Comparison of ENCODE assay signal across 8 cellular contexts in the genomic region with DNA sequence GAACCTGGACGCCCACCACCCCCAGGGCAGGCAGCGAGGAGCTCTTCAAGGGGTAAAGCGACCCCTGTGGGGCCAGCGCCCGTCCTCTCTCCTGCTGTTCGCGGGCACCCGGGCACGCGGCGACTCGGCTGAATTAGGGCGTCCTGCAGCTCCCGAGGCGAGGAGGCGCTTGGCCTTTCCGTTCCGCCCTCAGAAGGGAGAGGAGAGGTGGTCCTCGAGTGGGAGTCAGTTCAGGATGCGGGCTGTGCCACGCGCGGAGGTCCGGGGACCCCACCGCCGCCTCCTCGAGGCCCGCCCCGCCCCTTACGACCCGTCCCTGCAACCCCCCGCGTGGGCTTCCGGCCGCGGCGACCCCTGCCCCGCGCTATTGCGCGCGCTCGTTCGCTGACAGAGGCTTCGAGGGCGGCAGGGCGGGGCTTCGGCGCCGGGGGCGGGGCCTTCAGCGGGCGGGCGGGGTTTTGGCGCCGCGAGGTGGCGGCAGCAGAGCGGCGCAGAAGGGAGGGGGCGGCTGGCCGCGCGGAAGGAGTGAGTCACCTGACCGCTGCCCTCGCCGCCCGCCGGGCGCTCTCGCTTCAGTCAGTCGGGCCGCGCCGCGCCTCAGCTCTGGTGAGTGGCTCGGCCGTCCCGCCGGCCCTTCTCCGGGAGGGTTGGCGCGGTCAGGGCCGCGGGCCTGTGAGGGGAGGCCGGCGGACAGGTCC. TPM values are rescaled to one million over a fixed set of nuclear protein-coding genes. Genes with fewer than 3 reads are reported as not detected.
DNase-seq lines count a peak whose midpoint lies in the region; ATAC-seq and TF ChIP-seq lines count a peak whose summit lies in the region.

Gene BACH1 (plus strand): TSS at position 575 of the 698 bp plus-strand sequence. CDS start 22,359 bp downstream, outside the sequence.

- peaks cover 44% of the 10 kb centered on the region for H3K79me2 ChIP-seq in PC-3 (ENCODE audit: low read length)

- H3K4me2 ChIP-seq in PC-3 (ENCODE audit: low read length), result peak within 1 kb of the TSS; percentile 92

- H3K27ac ChIP-seq in PC-3 (ENCODE audit: low read length), result peak within 1 kb of the TSS; percentile 51

- ATAC-seq in GM21528 (IDR thresholded peaks at IDR 0.05; ENCODE audit: low FRiP score, unreplicated experiment) (peak; percentile 60), PC-3 (peak; percentile 81)

- no TSS peak for BruUV-seq in PC-3 (replicated peaks; lab: Mats Ljungman, UMichigan)

- in situ Hi-C loops in KBM-7 (cut with MboI; ENCODE audit: low pct_unique_long_range_greater_than_20kb, low sequenced_read_pairs), result no loop called here

- H3K4me1 ChIP-seq in PC-3 (ENCODE audit: insufficient read depth, low read length), result peaks cover 40% of the 10 kb centered on the region
- peaks cover 16% of the 10 kb centered on the region for H3K4me1 ChIP-seq in mucosa of stomach (ENCODE audit: control insufficient read depth, insufficient read depth, low read length)

- no peaks in the 10 kb centered on the region for H3K9me3 ChIP-seq in PC-3 (ENCODE audit: low read length)
- H3K9me3 ChIP-seq in mucosa of stomach (ENCODE audit: control insufficient read depth, low read length), result no peaks in the 10 kb centered on the region

- DNase-seq in D341Med (ENCODE audit: low spot score) (peak; percentile 98), KBM-7 (peak; percentile 80), PC-3 (peak; percentile 92), activated T-cell treated with anti-CD3 and anti-CD28 coated beads for 48 hours (ENCODE audit: low read depth) (peak; percentile 89), epithelial cell of proximal tubule (ENCODE audit: low read depth) (no peak)
- peak; percentile 82 to 83 for DNase-seq in stimulated activated CD8-positive, alpha-beta memory T cell treated with anti-CD3 and anti-CD28 coated beads, Interleukin-7, amount 100 ng/mL, for 1 hour (ENCODE audit: low read depth in 2 of 2)

- H3K9me2 ChIP-seq in PC-3 (replicated peaks; ENCODE audit: low read length), result no peaks in the 10 kb centered on the region

- H3K27me3 ChIP-seq in PC-3 (ENCODE audit: low read length) (no peaks in the 10 kb centered on the region), mucosa of stomach (ENCODE audit: control insufficient read depth, insufficient read depth, low read length) (no peaks in the 10 kb centered on the region)

- POLR2A ChIA-PET in PC-3 (lab: Charles Lee; ENCODE audit: unreplicated experiment), result interaction anchor here (0.6 kb wide), 1 partner anchor 92 kb away, joined by 4 read pairs; no protein-coding TSS in a partner anchor

- peaks cover 39% of the 10 kb centered on the region for H4K20me1 ChIP-seq in PC-3 (ENCODE audit: low read length)

- peak; percentile 13; the same call in 1 of the 2 replicates for TF ChIP-seq CTCF in PC-3 (conservative IDR thresholded peaks at IDR 0.05; ENCODE audit: low read depth, low read length)
- TF ChIP-seq CTCF in epithelial cell of proximal tubule (conservative IDR thresholded peaks at IDR 0.05; ENCODE audit: low read depth, low read length), result peak; percentile 24

- H3K36me3 ChIP-seq in PC-3 (ENCODE audit: low read depth, low read length) (no peaks in the 10 kb centered on the region), mucosa of stomach (ENCODE audit: control insufficient read depth, insufficient read depth, low read length) (no peaks in the 10 kb centered on the region)

- intact Hi-C loops in PC-3 (cut with micrococcal nuclease), result loop anchor here (1.0 to 2.0 kb wide), 4 partner anchors 40 to 208 kb away; no protein-coding TSS in a partner anchor

- no peaks in the 10 kb centered on the region for H3F3A ChIP-seq in PC-3 (ENCODE audit: low read length, unreplicated experiment)

- H3K4me3 ChIP-seq in PC-3 (ENCODE audit: low read length) (peak within 1 kb of the TSS; percentile 85), epithelial cell of proximal tubule (ENCODE audit: low read depth, low read length) (peak within 1 kb of the TSS; percentile 71), mucosa of stomach (ENCODE audit: low read length) (peak within 1 kb of the TSS; percentile 71)

- H3K9ac ChIP-seq in PC-3 (ENCODE audit: low read length) (peak within 1 kb of the TSS; percentile 75), mucosa of stomach (ENCODE audit: low read length) (peak within 1 kb of the TSS; percentile 77)

- CTCF ChIA-PET in PC-3 (lab: Charles Lee), result interaction anchor here (0.9 to 1.0 kb wide), 3 partner anchors 44 to 116 kb away, joined by 3 to 9 read pairs (median 3); no protein-coding TSS in a partner anchor

- peak within 1 kb of the TSS; percentile 94 for H2AFZ ChIP-seq in PC-3 (ENCODE audit: low read length)

RNA-seq across cellular contexts. Expression of gene BACH1, which starts in this region (rescaled TPM):
- total RNA-seq in PC-3 (2014; rRNA removed) (17.2 and 21.1 TPM in 2 replicates), epithelial cell of proximal tubule (16.4 and 24.9 TPM in 2 replicates)
